In genomic region chr2:55914786-55915185, GRCh38 we compare ENCODE assay signal across 20 cellular contexts. TPM values are rescaled to one million over a fixed set of nuclear protein-coding genes. Genes with fewer than 3 reads are reported as not detected.
"Had no signal": no experiment of that assay in that cellular context is flagged by ENCODE, and none has a peak within 500 bp of the region (broad histone marks: within the 10 kb centered on the region; RNA-seq: fewer than 3 reads in every experiment).

No MANE protein-coding gene starts in this region.

- ATAC-seq: effector memory CD8-positive, alpha-beta T cell; left ventricle myocardium superior; natural killer cell; pancreas; right lobe of liver; stimulated activated naive CD8-positive, alpha-beta T cell treated with anti-CD3 and anti-CD28 coated beads, Interleukin-15, amount 100 ng/mL, for 72 hours had no signal

- FAIRE-seq: keratinocyte, pancreas had no signal

- H3K9me3 ChIP-seq: lower lobe of right lung, pancreas, right lobe of liver, suprapubic skin, thyroid gland had no signal

- H3K27ac ChIP-seq: lower lobe of right lung, pancreas, right lobe of liver, suprapubic skin, thyroid gland had no signal

- H3K4me2 ChIP-seq: smooth muscle cell had no signal

- H3K4me3 ChIP-seq: lower lobe of right lung, pancreas, right lobe of liver, smooth muscle cell, suprapubic skin, thyroid gland had no signal

- DNase-seq: cortex of kidney; effector memory CD8-positive, alpha-beta T cell; hypothalamus; left ventricle myocardium superior; lower lobe of right lung; natural killer cell; occipital lobe; pancreas; right lobe of liver; stimulated activated CD4-positive, alpha-beta T cell treated with anti-CD3 and anti-CD28 coated beads, Interleukin-12 subunit alpha, Interleukin-12 subunit beta, amount 100 ng/mL, for 4 hours; stimulated activated CD4-positive, alpha-beta T cell treated with anti-CD3 and anti-CD28 coated beads, Interleukin-1b, Interleukin-23, amount 100 ng/mL, for 48 hours; stimulated activated CD4-positive, alpha-beta T cell treated with anti-CD3 and anti-CD28 coated beads, Interleukin-4, amount 100 ng/mL, for 1 hour; stimulated activated CD8-positive, alpha-beta memory T cell treated with anti-CD3 and anti-CD28 coated beads, Interleukin-4, amount 100 ng/mL, for 48 hours; stimulated activated naive CD4-positive, alpha-beta T cell; stimulated activated naive CD8-positive, alpha-beta T cell treated with anti-CD3 and anti-CD28 coated beads, Interleukin-15, amount 100 ng/mL, for 72 hours; thyroid gland; trophoblast cell had no signal

- H3K36me3 ChIP-seq: pancreas, right lobe of liver, suprapubic skin, thyroid gland had no signal

- H3K4me1 ChIP-seq: pancreas, right lobe of liver, suprapubic skin had no signal

- H3K27me3 ChIP-seq: pancreas, right lobe of liver, suprapubic skin, thyroid gland had no signal

RNA-seq across cellular contexts. Expression of gene EFEMP1, which starts 8.8 kb away (rescaled TPM):
- total RNA-seq: natural killer cell had no signal
